Comparison of ENCODE assay signal across 19 cellular contexts in genomic region chr6:149887343-149887742, GRCh38. TPM values are rescaled to one million over a fixed set of nuclear protein-coding genes. Genes with fewer than 3 reads are reported as not detected.
A peak's percentile ranks its signal among the peaks of the same experiment; 100 is the strongest.
DNase-seq lines count a peak whose midpoint lies in the region; ATAC-seq, FAIRE-seq and TF ChIP-seq lines count a peak whose summit lies in the region.
"Had no signal": no experiment of that assay in that cellular context is flagged by ENCODE, and none has a peak within 500 bp of the region (broad histone marks: within the 10 kb centered on the region; RNA-seq: fewer than 3 reads in every experiment).

No MANE protein-coding gene starts in this region.

- H3K27ac Mint-ChIP-seq in naive thymus-derived CD8-positive, alpha-beta T cell = no peak overlapping the region
- no peak overlapping the region for H3K27ac Mint-ChIP-seq in activated CD4-positive, alpha-beta T cell treated with anti-CD3 and anti-CD28 coated beads, Interleukin-2, amount 10 ng/mL, durations not matched to agents 24 days and 14 days
- H3K27ac Mint-ChIP-seq: dendritic cell treated with granulocyte-macrophage colony-stimulating factor and Interleukin-4, amounts not matched to agents 40 ng/mL and 50 ng/mL, for 4 days; mesothelial cell of epicardium had no signal

- H3K4me2 ChIP-seq in A549 = peak overlapping the region; percentile 74
- H3K4me2 ChIP-seq: smooth muscle cell had no signal

- no peak overlapping the region for H3K4me3 Mint-ChIP-seq in naive thymus-derived CD8-positive, alpha-beta T cell
- no peak overlapping the region for H3K4me3 Mint-ChIP-seq in activated CD4-positive, alpha-beta T cell treated with anti-CD3 and anti-CD28 coated beads, Interleukin-2, amount 10 ng/mL, durations not matched to agents 24 days and 14 days
- H3K4me3 Mint-ChIP-seq: dendritic cell treated with granulocyte-macrophage colony-stimulating factor and Interleukin-4, amounts not matched to agents 40 ng/mL and 50 ng/mL, for 4 days; mesothelial cell of epicardium had no signal

- peak; percentile 57 to 75; a peak in 2 of 5 replicates for TF ChIP-seq EP300 in A549 (IDR thresholded peaks at IDR 0.05)

- no peaks in the 10 kb centered on the region for H3K9me3 ChIP-seq in A549

- intact Hi-C loops in activated CD4-positive, alpha-beta T cell treated with anti-CD3 and anti-CD28 coated beads, Interleukin-2, amount 10 ng/mL, durations not matched to agents 24 days and 14 days (cut with micrococcal nuclease) = no loop called here
- intact Hi-C loops in Right ventricle myocardium superior (cut with DNase I) = no loop called here

- DNase-seq in A549 (ENCODE audit: low read depth in 1 of 2, low spot score in 1 of 2) (peak in 1 of 2 experiments; percentile 71), HPDE6-E6E7 (ENCODE audit: extremely low spot score) (peak; percentile 83), amniotic epithelial cell (ENCODE audit: low read depth) (peak; percentile 51), fibroblast of the aortic adventitia (ENCODE audit: low read depth) (peak; percentile 43), H54 (ENCODE audit: insufficient read length, low spot score) (no peak), Right ventricle myocardium superior (no peak)
- DNase-seq in naive thymus-derived CD8-positive, alpha-beta T cell = no peak
- no peak for DNase-seq in activated CD4-positive, alpha-beta T cell treated with anti-CD3 and anti-CD28 coated beads, Interleukin-2, amount 10 ng/mL, durations not matched to agents 24 days and 14 days
- DNase-seq: activated CD4-positive, alpha-beta T cell treated with anti-CD3 and anti-CD28 coated beads, Interleukin-2, amount 50 U/mL, for 4 hours; amygdala; Kasumi-1; NCI-H2081 treated with DMSO at 0.1 percent for 48 hours; NCI-H82; SHP77 had no signal

- TF ChIP-seq POLR2A in A549 (IDR thresholded peaks at IDR 0.05; ENCODE audit: low read length) = no peak
- no peak for TF ChIP-seq POLR2A in H54 (IDR thresholded peaks at IDR 0.05; ENCODE audit: low read depth, low read length)

- ATAC-seq in A549 (peak; percentile 58 to 62; a peak in 5 of 6 replicates), Right ventricle myocardium superior (ENCODE audit: poor library complexity) (no peak)
- no peak for ATAC-seq in naive thymus-derived CD8-positive, alpha-beta T cell

- POLR2A ChIA-PET in A549 (lab: Yijun Ruan, JAX) = no interaction called here
- POLR2A ChIA-PET in naive thymus-derived CD8-positive, alpha-beta T cell (lab: Charles Lee) = no interaction called here

- H3K4me3 ChIP-seq in A549 = no peak overlapping the region
- H3K4me3 ChIP-seq in fibroblast of the aortic adventitia (ENCODE audit: low read depth, low read length) = no peak overlapping the region
- H3K4me3 ChIP-seq: smooth muscle cell had no signal

- no peaks in the 10 kb centered on the region for H3K4me1 Mint-ChIP-seq in naive thymus-derived CD8-positive, alpha-beta T cell
- peaks cover 2% of the 10 kb centered on the region for H3K4me1 Mint-ChIP-seq in activated CD4-positive, alpha-beta T cell treated with anti-CD3 and anti-CD28 coated beads, Interleukin-2, amount 10 ng/mL, durations not matched to agents 24 days and 14 days

- no peak for FAIRE-seq in A549 (lab: Jason Lieb, UNC)
- FAIRE-seq in H54 (lab: Jason Lieb, UNC) = no peak
- FAIRE-seq: islet of Langerhans had no signal

- H3K9me3 Mint-ChIP-seq in naive thymus-derived CD8-positive, alpha-beta T cell = no peaks in the 10 kb centered on the region
- no peaks in the 10 kb centered on the region for H3K9me3 Mint-ChIP-seq in activated CD4-positive, alpha-beta T cell treated with anti-CD3 and anti-CD28 coated beads, Interleukin-2, amount 10 ng/mL, durations not matched to agents 24 days and 14 days
- H3K9me3 Mint-ChIP-seq: dendritic cell treated with granulocyte-macrophage colony-stimulating factor and Interleukin-4, amounts not matched to agents 40 ng/mL and 50 ng/mL, for 4 days; mesothelial cell of epicardium had no signal

- peaks cover 5 to 14% (median 13%) of the 10 kb centered on the region in 5 donors for H3K27me3 Mint-ChIP-seq in naive thymus-derived CD8-positive, alpha-beta T cell
- peaks cover 21% of the 10 kb centered on the region for H3K27me3 Mint-ChIP-seq in activated CD4-positive, alpha-beta T cell treated with anti-CD3 and anti-CD28 coated beads, Interleukin-2, amount 10 ng/mL, durations not matched to agents 24 days and 14 days

- CTCF ChIA-PET in A549 (lab: Yijun Ruan, JAX) = interaction anchor here (0.6 to 2.4 kb wide), 4 partner anchors 21 to 53 kb away, joined by 3 to 9 read pairs (median 4); no protein-coding TSS in a partner anchor

- H3K27ac ChIP-seq in A549 = peak overlapping the region; percentile 90 to 92

- 27% methylated on average over 3 of the region's 3 CpGs for WGBS in A549 (ENCODE audit: missing lambda C conversion rate)

- TF ChIP-seq CTCF in A549 (IDR thresholded peaks at IDR 0.05) (no peak), fibroblast of the aortic adventitia (IDR thresholded peaks at IDR 0.05; ENCODE audit: insufficient read depth, low read length) (no peak)

- H3K36me3 Mint-ChIP-seq in naive thymus-derived CD8-positive, alpha-beta T cell = no peaks in the 10 kb centered on the region
- no peaks in the 10 kb centered on the region for H3K36me3 Mint-ChIP-seq in activated CD4-positive, alpha-beta T cell treated with anti-CD3 and anti-CD28 coated beads, Interleukin-2, amount 10 ng/mL, durations not matched to agents 24 days and 14 days (ENCODE audit: low read depth)
- H3K36me3 Mint-ChIP-seq: mesothelial cell of epicardium had no signal

- H3K4me1 ChIP-seq in A549 = peaks cover 58% of the 10 kb centered on the region

- no peak for TF ChIP-seq RAD21 in A549 (conservative IDR thresholded peaks at IDR 0.05 in 1 of 2, IDR thresholded peaks at IDR 0.05 in 1 of 2)

TF ChIP-seq in A549, 52 proteins besides CTCF, POLR2A, EP300 and RAD21 (continues in another document):
- TF ChIP-seq NR3C1 (IDR thresholded peaks at IDR 0.05) (no peak), RARB (CRISPR knock-in tag; IDR thresholded peaks at IDR 0.05) (no peak)

RNA-seq across cellular contexts. Expression of gene RAET1E, which starts 10.6 kb away (rescaled TPM):
- polyA plus RNA-seq in A549 (2011; rRNA removed) (2.8 and 4.2 TPM in 2 replicates), A549 (2017; fragmentation: RNase III; extraction: RNeasy Plus Mini Kit Qiagen cat#74134 plus additional on column Dnase treatment) (3.3 to 5.4 TPM (median 4.5 TPM) in 3 replicates)
- 0.66 and 0.98 TPM in 2 replicates for polyA plus RNA-seq in A549 (2012; cell fraction: cytosol; rRNA removed)
- 0.32 and 1.1 TPM in 2 replicates for polyA plus RNA-seq in A549 (2012; cell fraction: nucleus; rRNA removed)
- 0.44 and 2.6 TPM in 2 replicates for polyA minus RNA-seq in A549 (2011; rRNA and poly(A)+ RNA removed)
- total RNA-seq in fibroblast of the aortic adventitia (ENCODE audit: low replicate concordance) (0.63 TPM in 1 of 2 replicates, not detected in the other), Right ventricle myocardium superior (0.48 TPM)
- total RNA-seq in naive thymus-derived CD8-positive, alpha-beta T cell = not detected
- not detected for polyA plus RNA-seq in naive thymus-derived CD8-positive, alpha-beta T cell
- not detected in 2 replicates for total RNA-seq in activated CD4-positive, alpha-beta T cell treated with anti-CD3 and anti-CD28 coated beads, Interleukin-2, amount 10 ng/mL, durations not matched to agents 24 days and 14 days
- total RNA-seq: mesothelial cell of epicardium, osteocyte, smooth muscle cell had no signal
- polyA plus RNA-seq: smooth muscle cell had no signal

RNA-seq across cellular contexts. Expression of gene LRP11, which starts 23.2 kb away (rescaled TPM):
- polyA plus RNA-seq in A549 (2011; rRNA removed) (57.7 and 59.2 TPM in 2 replicates), A549 (2017; fragmentation: RNase III; extraction: RNeasy Plus Mini Kit Qiagen cat#74134 plus additional on column Dnase treatment) (37.4 to 53.8 TPM (median 48.9 TPM) in 3 replicates)
- polyA plus RNA-seq in A549 (2012; cell fraction: cytosol; rRNA removed) = 21.1 and 28.5 TPM in 2 replicates
- 18.2 and 23.9 TPM in 2 replicates for polyA plus RNA-seq in A549 (2012; cell fraction: nucleus; rRNA removed)
- polyA minus RNA-seq in A549 (2011; rRNA and poly(A)+ RNA removed) = 78.1 and 98.4 TPM in 2 replicates
- total RNA-seq in fibroblast of the aortic adventitia (ENCODE audit: low replicate concordance) (20.0 and 74.1 TPM in 2 replicates), Right ventricle myocardium superior (17.4 TPM)
- 1 to 10 TPM; 1.4 to 1.8 TPM for total RNA-seq in naive thymus-derived CD8-positive, alpha-beta T cell
- polyA plus RNA-seq in naive thymus-derived CD8-positive, alpha-beta T cell = under 1 TPM; 0.33 to 0.43 (median 0.37) TPM
- total RNA-seq in activated CD4-positive, alpha-beta T cell treated with anti-CD3 and anti-CD28 coated beads, Interleukin-2, amount 10 ng/mL, durations not matched to agents 24 days and 14 days = 3.7 TPM in 2 replicates

RNA-seq across cellular contexts. Expression of gene RAET1G, which starts 35.6 kb away (rescaled TPM):
- polyA plus RNA-seq in A549 (2011; rRNA removed) (10.1 and 14.6 TPM in 2 replicates), A549 (2017; fragmentation: RNase III; extraction: RNeasy Plus Mini Kit Qiagen cat#74134 plus additional on column Dnase treatment) (15.5 to 29.8 TPM (median 24.4 TPM) in 3 replicates)
- 7.5 and 8.2 TPM in 2 replicates for polyA plus RNA-seq in A549 (2012; cell fraction: cytosol; rRNA removed)
- polyA plus RNA-seq in A549 (2012; cell fraction: nucleus; rRNA removed) = 10.8 and 11.0 TPM in 2 replicates
- 4.9 and 6.5 TPM in 2 replicates for polyA minus RNA-seq in A549 (2011; rRNA and poly(A)+ RNA removed)
- total RNA-seq in fibroblast of the aortic adventitia (ENCODE audit: low replicate concordance) (0.82 and 4.6 TPM in 2 replicates), Right ventricle myocardium superior (not detected)
- total RNA-seq in naive thymus-derived CD8-positive, alpha-beta T cell = not detected
- not detected for polyA plus RNA-seq in naive thymus-derived CD8-positive, alpha-beta T cell
- total RNA-seq in activated CD4-positive, alpha-beta T cell treated with anti-CD3 and anti-CD28 coated beads, Interleukin-2, amount 10 ng/mL, durations not matched to agents 24 days and 14 days = not detected in 2 replicates
- total RNA-seq: mesothelial cell of epicardium had no signal

RNA-seq across cellular contexts. Expression of gene ULBP2, which starts 54.5 kb away (rescaled TPM):
- polyA plus RNA-seq in A549 (2011; rRNA removed) = 2.7 and 3.2 TPM in 2 replicates
- polyA plus RNA-seq in A549 (2012; cell fraction: cytosol; rRNA removed) = 2.0 TPM in 2 replicates
- polyA plus RNA-seq in A549 (2012; cell fraction: nucleus; rRNA removed) = 1.8 and 2.2 TPM in 2 replicates
- 4.2 to 5.0 TPM (median 4.5 TPM) in 3 replicates for polyA plus RNA-seq in A549 (2017; fragmentation: RNase III; extraction: RNeasy Plus Mini Kit Qiagen cat#74134 plus additional on column Dnase treatment)
- polyA minus RNA-seq in A549 (2011; rRNA and poly(A)+ RNA removed) = 0.39 and 1.4 TPM in 2 replicates
- 2.5 and 3.3 TPM in 2 replicates for total RNA-seq in fibroblast of the aortic adventitia (ENCODE audit: low replicate concordance)
- total RNA-seq in naive thymus-derived CD8-positive, alpha-beta T cell = not detected
- under 1 TPM in 2 of 3 donors, not detected in 1; 0.37 to 0.41 TPM for polyA plus RNA-seq in naive thymus-derived CD8-positive, alpha-beta T cell
- total RNA-seq in activated CD4-positive, alpha-beta T cell treated with anti-CD3 and anti-CD28 coated beads, Interleukin-2, amount 10 ng/mL, durations not matched to agents 24 days and 14 days = 0.40 and 0.47 TPM in 2 replicates
- total RNA-seq in Right ventricle myocardium superior = 0.65 TPM

Comparison
In these comparisons a context has a peak if more than half of its experiments do, and no peak if none do; other contexts are left out.
1. ATAC-seq: peak in A549 (2 of 2); none in naive thymus-derived CD8-positive, alpha-beta T cell (0 of 2) and Right ventricle myocardium superior (single experiment).
2. DNase-seq: peak in HPDE6-E6E7 (single experiment), amniotic epithelial cell (single experiment) and fibroblast of the aortic adventitia (single experiment); none in H54 (single experiment), naive thymus-derived CD8-positive, alpha-beta T cell (0 of 10), activated CD4-positive, alpha-beta T cell treated with anti-CD3 and anti-CD28 coated beads, Interleukin-2, amount 10 ng/mL, durations not matched to agents 24 days and 14 days (single experiment) and Right ventricle myocardium superior (single experiment).